9 cellular contexts compared by ENCODE assay signal in the genomic region with DNA sequence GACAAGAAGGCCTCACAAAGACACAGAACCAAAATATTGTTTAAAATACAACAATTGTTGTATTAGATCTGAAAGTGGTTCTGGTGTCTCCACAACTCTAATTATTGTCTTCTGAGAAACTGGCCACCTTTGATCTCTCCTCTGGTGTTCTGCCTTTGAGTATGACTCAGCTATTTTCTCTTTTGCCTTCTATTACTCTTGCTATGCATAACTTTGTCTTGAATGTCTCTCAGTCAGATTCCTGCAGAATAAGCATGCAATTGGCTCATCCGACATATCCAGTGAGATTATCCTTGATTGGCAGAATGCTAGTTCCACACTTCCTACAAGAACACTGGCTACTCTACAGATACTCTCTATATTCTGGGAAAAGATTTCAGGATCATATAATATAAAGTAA. TPM values are rescaled to one million over a fixed set of nuclear protein-coding genes. Genes with fewer than 3 reads are reported as not detected.
DNase-seq lines count a peak whose midpoint lies in the region; ATAC-seq and TF ChIP-seq lines count a peak whose summit lies in the region.
"Had no signal": no experiment of that assay in that cellular context is flagged by ENCODE, and none has a peak within 500 bp of the region (broad histone marks: within the 10 kb centered on the region; RNA-seq: fewer than 3 reads in every experiment).

No MANE protein-coding gene starts in this region.

- H3K27me3 ChIP-seq in esophagus muscularis mucosa, result no peaks in the 10 kb centered on the region
- no peaks in the 10 kb centered on the region for H3K27me3 ChIP-seq in ovary

- H3K9me3 ChIP-seq in KOPT-K1 (ENCODE audit: insufficient read depth, low read length, poor library complexity, severe bottlenecking) (peaks cover 4% of the 10 kb centered on the region), esophagus muscularis mucosa (peaks cover 0 to 4% (median 0%) of the 10 kb centered on the region in 4 donors), ovary (no peaks in the 10 kb centered on the region)

- peaks cover 16% of the 10 kb centered on the region for H3K9me3 Mint-ChIP-seq in progenitor cell of endocrine pancreas (ENCODE audit: low read depth)
- H3K9me3 Mint-ChIP-seq: CD4-positive, alpha-beta T cell had no signal

- ATAC-seq in GM19455 (IDR thresholded peaks at IDR 0.05; ENCODE audit: unreplicated experiment), result peak; percentile 55
- no peak for ATAC-seq in GM21528 (IDR thresholded peaks at IDR 0.05; ENCODE audit: low FRiP score, unreplicated experiment)

- intact Hi-C loops in esophagus muscularis mucosa (cut with DNase I) (no loop called here), ovary (cut with DNase I) (no loop called here), lower leg skin (cut with DNase I; ENCODE audit: low total_unique reads) (loop anchor here (10.0 kb wide), 1 partner anchor 55 kb away; no protein-coding TSS in a partner anchor)

- H3K4me1 ChIP-seq in esophagus muscularis mucosa (peaks cover 0 to 11% (median 9%) of the 10 kb centered on the region in 4 donors), ovary (ENCODE audit: insufficient read depth) (peaks cover 1% of the 10 kb centered on the region)

- no peaks in the 10 kb centered on the region for H3K4me1 Mint-ChIP-seq in progenitor cell of endocrine pancreas (ENCODE audit: low read depth)

- H3K36me3 ChIP-seq in KOPT-K1 (ENCODE audit: insufficient read depth, low read length), result no peaks in the 10 kb centered on the region
- no peaks in the 10 kb centered on the region for H3K36me3 ChIP-seq in esophagus muscularis mucosa
- no peaks in the 10 kb centered on the region for H3K36me3 ChIP-seq in ovary

- TF ChIP-seq CTCF in esophagus muscularis mucosa (IDR thresholded peaks at IDR 0.05) (no peak), ovary (IDR thresholded peaks at IDR 0.05) (no peak), progenitor cell of endocrine pancreas (IDR thresholded peaks at IDR 0.05; ENCODE audit: unreplicated experiment) (no peak), lower leg skin (IDR thresholded peaks at IDR 0.05) (no peak)

- H3K27ac Mint-ChIP-seq in progenitor cell of endocrine pancreas, result no peak overlapping the region
- H3K27ac Mint-ChIP-seq: CD4-positive, alpha-beta T cell had no signal

- no peak overlapping the region for H3K4me3 ChIP-seq in esophagus muscularis mucosa
- no peak overlapping the region for H3K4me3 ChIP-seq in ovary
- H3K4me3 ChIP-seq in lower leg skin (ENCODE audit: low read depth, poor library complexity, severe bottlenecking), result no peak overlapping the region

- H3K36me3 Mint-ChIP-seq in progenitor cell of endocrine pancreas (ENCODE audit: insufficient read depth), result peaks cover 5% of the 10 kb centered on the region

- no peaks in the 10 kb centered on the region for H3K27me3 Mint-ChIP-seq in progenitor cell of endocrine pancreas
- H3K27me3 Mint-ChIP-seq: CD4-positive, alpha-beta T cell had no signal

- no peak for TF ChIP-seq POLR2A in esophagus muscularis mucosa (IDR thresholded peaks at IDR 0.05; ENCODE audit: low read depth)
- TF ChIP-seq POLR2A in ovary (IDR thresholded peaks at IDR 0.05), result no peak
- no peak for TF ChIP-seq POLR2A in lower leg skin (IDR thresholded peaks at IDR 0.05)

- H3K27ac ChIP-seq in KOPT-K1 (ENCODE audit: low read depth, low read length, poor library complexity, severe bottlenecking) (peak overlapping the region; percentile 39), esophagus muscularis mucosa (replicated peaks in 1 of 4) (peak overlapping the region; percentile 10 to 50 (median 43)), ovary (no peak overlapping the region)

- no peak overlapping the region for H3K4me3 Mint-ChIP-seq in progenitor cell of endocrine pancreas (ENCODE audit: low read depth)
- H3K4me3 Mint-ChIP-seq: CD4-positive, alpha-beta T cell had no signal

- TF ChIP-seq EP300 in esophagus muscularis mucosa (IDR thresholded peaks at IDR 0.05) (no peak), ovary (IDR thresholded peaks at IDR 0.05) (no peak)

- DNase-seq in A172 (ENCODE audit: low spot score), result peak; percentile 69
- no peak for DNase-seq in esophagus muscularis mucosa (ENCODE audit: extremely low spot score)
- no peak for DNase-seq in ovary
- no peak for DNase-seq in progenitor cell of endocrine pancreas (ENCODE audit: low spot score, unreplicated experiment)
- DNase-seq in lower leg skin (ENCODE audit: low spot score in 2 of 2), result no peak
- DNase-seq: CD4-positive, alpha-beta T cell had no signal

- 48% methylated on average over 1 of the region's 1 CpG for WGBS in esophagus muscularis mucosa
- 41 to 57% (median 50%) methylated on average over 1 of the region's 1 CpG for WGBS in ovary, 3 donors
- WGBS in lower leg skin, 2 donors, result 43 to 58% methylated on average over 1 of the region's 1 CpG

RNA-seq across cellular contexts. Expression of a gene that starts 14.3 kb away (rescaled TPM):
- total RNA-seq in A172 (2014; rRNA removed; shearing (Covaris generic)), result 6.0 and 14.8 TPM in 2 replicates
- total RNA-seq in esophagus muscularis mucosa (100 to 1,000 TPM in 1 of 4 donors, 10 to 100 TPM in 3; 59.8 to 129 (median 75.0) TPM), ovary (10 to 100 TPM; 12.2 to 23.9 (median 19.8) TPM), progenitor cell of endocrine pancreas (14.7 and 15.6 TPM in 2 replicates), lower leg skin (10 to 100 TPM in 1 of 4 donors, 1 to 10 TPM in 3; 1.5 to 15.0 (median 7.1) TPM)
- polyA plus RNA-seq in ovary, result 10 to 100 TPM in 1 of 2 donors, 1 to 10 TPM in 1; 6.0 to 13.4 TPM

Comparison
In these comparisons a context has a peak if more than half of its experiments do, and no peak if none do; other contexts are left out.
1. H3K27ac ChIP-seq: peak in KOPT-K1 (single experiment) and esophagus muscularis mucosa (4 of 4); none in ovary (0 of 2).